Comparison of ENCODE assay signal across 1 cellular context in the genomic region with DNA sequence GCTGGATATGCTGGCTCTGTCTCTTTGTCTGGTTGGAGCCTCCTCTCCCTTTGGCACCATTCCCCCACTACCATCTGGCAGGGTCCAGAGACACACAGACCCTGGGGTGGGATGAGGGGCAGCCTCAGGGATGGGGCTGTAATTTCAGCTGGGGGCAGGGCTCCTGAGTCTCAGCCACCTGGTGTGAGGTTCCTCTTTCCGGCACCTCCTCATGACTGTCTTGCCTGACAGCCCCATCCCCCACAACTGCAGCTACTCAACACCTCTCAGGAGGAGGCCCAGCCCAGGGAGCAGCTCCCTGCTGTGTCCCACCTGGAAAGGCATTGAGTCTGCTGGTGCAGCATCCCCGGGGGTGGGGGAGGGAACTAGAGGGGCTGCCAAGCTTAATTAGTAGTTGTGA.
TF ChIP-seq lines count a peak whose summit lies in the region.

No MANE protein-coding gene starts in this region.

TF ChIP-seq in K562, 482 proteins besides CTCF, POLR2A, EP300 and RAD21:
- TF ChIP-seq DPF2 (IDR thresholded peaks at IDR 0.05) (no peak), EWSR1 (IDR thresholded peaks at IDR 0.05; ENCODE audit: borderline replicate concordance, low read depth, partially characterized antibody) (no peak), CREM (IDR thresholded peaks at IDR 0.05; ENCODE audit: low read depth) (0 out of 2 replicates have a peak, but pooled peaks have one; percentile 14), CBFA2T2 (conservative IDR thresholded peaks at IDR 0.05) (0 out of 2 replicates have a peak, but pooled peaks have one; percentile 17), JUND (IDR thresholded peaks at IDR 0.05; ENCODE audit: borderline replicate concordance, low read depth, low read length) (peak; percentile 23; the same call in 1 of the 2 replicates), JUND (tag; IDR thresholded peaks at IDR 0.05; ENCODE audit: borderline replicate concordance, low read depth, low read length) (no peak; the same call in 2 of the 3 replicates), ZFX (CRISPR knock-in tag; IDR thresholded peaks at IDR 0.05) (peak; percentile 43; the same call in 1 of the 2 replicates), L3MBTL2 (IDR thresholded peaks at IDR 0.05) (0 out of 2 replicates have a peak, but pooled peaks have one; percentile 29), NEUROD1 (IDR thresholded peaks at IDR 0.05; ENCODE audit: borderline replicate concordance, low read depth, low read length, partially characterized antibody) (no peak), SPI1 (IDR thresholded peaks at IDR 0.05; ENCODE audit: borderline replicate concordance, low read depth, low read length) (peak; percentile 68), SP1 (CRISPR knock-in tag; IDR thresholded peaks at IDR 0.05) (no peak), RFX5 (IDR thresholded peaks at IDR 0.05; ENCODE audit: low read depth, low read length) (no peak), CBFA2T3 (IDR thresholded peaks at IDR 0.05) (peak; percentile 52), ZNF175 (CRISPR knock-in tag; IDR thresholded peaks at IDR 0.05; ENCODE audit: low read depth) (no peak), SMARCE1 (IDR thresholded peaks at IDR 0.05) (0 out of 2 replicates have a peak, but pooled peaks have one; percentile 44), ZBTB7A (IDR thresholded peaks at IDR 0.05; ENCODE audit: borderline replicate concordance, control insufficient read depth, low read depth, low read length) (no peak; the same call in 1 of the 2 replicates), NR2C1 (IDR thresholded peaks at IDR 0.05) (no peak), NR2C1 (tag; IDR thresholded peaks at IDR 0.05) (no peak), CHD2 (IDR thresholded peaks at IDR 0.05; ENCODE audit: low read depth, low read length) (peak; percentile 37; the same call in 1 of the 2 replicates), ZFP30 (CRISPR knock-in tag; IDR thresholded peaks at IDR 0.05; ENCODE audit: borderline replicate concordance) (no peak), HDGF (IDR thresholded peaks at IDR 0.05) (no peak), CTBP1 (IDR thresholded peaks at IDR 0.05; ENCODE audit: borderline replicate concordance) (peak; percentile 79), HDAC1 (IDR thresholded peaks at IDR 0.05) (0 out of 4 replicates have a peak, but pooled peaks of 1 of the 2 experiments have one; percentile 18), IFI16 (CRISPR knock-in tag; IDR thresholded peaks at IDR 0.05) (no peak), YY1 (IDR thresholded peaks at IDR 0.05; ENCODE audit: borderline replicate concordance in 1 of 3, control insufficient read depth in 1 of 3, extremely low read depth in 1 of 3, insufficient read depth in 3 of 3, insufficient read length in 1 of 3, insufficient replicate concordance in 2 of 3, low read depth in 1 of 3, low read length in 2 of 3) (peak in 1 of 3 experiments; percentile 10), MEIS2 (IDR thresholded peaks at IDR 0.05; ENCODE audit: partially characterized antibody) (peak; percentile 51), RCOR1 (IDR thresholded peaks at IDR 0.05; ENCODE audit: borderline replicate concordance in 1 of 2, low read depth in 2 of 2, low read length in 2 of 2) (no peak), MYC (IDR thresholded peaks at IDR 0.05; ENCODE audit: low read depth, low read length) (peak; percentile 30; the same call in 1 of the 2 replicates), MYC (CRISPR knock-in tag; IDR thresholded peaks at IDR 0.05; ENCODE audit: borderline replicate concordance, low read depth) (no peak), RB1 (IDR thresholded peaks at IDR 0.05; ENCODE audit: low read depth) (peak; percentile 39; the same call in 1 of the 2 replicates), ZEB2 (IDR thresholded peaks at IDR 0.05) (peak; percentile 75; the same call in 1 of the 2 replicates)
- TF ChIP-seq, protein P1, sequence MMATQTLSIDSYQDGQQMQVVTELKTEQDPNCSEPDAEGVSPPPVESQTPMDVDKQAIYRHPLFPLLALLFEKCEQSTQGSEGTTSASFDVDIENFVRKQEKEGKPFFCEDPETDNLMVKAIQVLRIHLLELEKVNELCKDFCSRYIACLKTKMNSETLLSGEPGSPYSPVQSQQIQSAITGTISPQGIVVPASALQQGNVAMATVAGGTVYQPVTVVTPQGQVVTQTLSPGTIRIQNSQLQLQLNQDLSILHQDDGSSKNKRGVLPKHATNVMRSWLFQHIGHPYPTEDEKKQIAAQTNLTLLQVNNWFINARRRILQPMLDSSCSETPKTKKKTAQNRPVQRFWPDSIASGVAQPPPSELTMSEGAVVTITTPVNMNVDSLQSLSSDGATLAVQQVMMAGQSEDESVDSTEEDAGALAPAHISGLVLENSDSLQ (IDR thresholded peaks at IDR 0.05): peak; percentile 63
- TF ChIP-seq, protein P2, sequence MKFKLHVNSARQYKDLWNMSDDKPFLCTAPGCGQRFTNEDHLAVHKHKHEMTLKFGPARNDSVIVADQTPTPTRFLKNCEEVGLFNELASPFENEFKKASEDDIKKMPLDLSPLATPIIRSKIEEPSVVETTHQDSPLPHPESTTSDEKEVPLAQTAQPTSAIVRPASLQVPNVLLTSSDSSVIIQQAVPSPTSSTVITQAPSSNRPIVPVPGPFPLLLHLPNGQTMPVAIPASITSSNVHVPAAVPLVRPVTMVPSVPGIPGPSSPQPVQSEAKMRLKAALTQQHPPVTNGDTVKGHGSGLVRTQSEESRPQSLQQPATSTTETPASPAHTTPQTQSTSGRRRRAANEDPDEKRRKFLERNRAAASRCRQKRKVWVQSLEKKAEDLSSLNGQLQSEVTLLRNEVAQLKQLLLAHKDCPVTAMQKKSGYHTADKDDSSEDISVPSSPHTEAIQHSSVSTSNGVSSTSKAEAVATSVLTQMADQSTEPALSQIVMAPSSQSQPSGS (CRISPR knock-in tag; IDR thresholded peaks at IDR 0.05): no peak
- TF ChIP-seq, protein P3, sequence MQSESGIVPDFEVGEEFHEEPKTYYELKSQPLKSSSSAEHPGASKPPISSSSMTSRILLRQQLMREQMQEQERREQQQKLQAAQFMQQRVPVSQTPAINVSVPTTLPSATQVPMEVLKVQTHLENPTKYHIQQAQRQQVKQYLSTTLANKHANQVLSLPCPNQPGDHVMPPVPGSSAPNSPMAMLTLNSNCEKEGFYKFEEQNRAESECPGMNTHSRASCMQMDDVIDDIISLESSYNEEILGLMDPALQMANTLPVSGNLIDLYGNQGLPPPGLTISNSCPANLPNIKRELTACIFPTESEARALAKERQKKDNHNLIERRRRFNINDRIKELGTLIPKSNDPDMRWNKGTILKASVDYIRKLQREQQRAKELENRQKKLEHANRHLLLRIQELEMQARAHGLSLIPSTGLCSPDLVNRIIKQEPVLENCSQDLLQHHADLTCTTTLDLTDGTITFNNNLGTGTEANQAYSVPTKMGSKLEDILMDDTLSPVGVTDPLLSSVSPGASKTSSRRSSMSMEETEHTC (IDR thresholded peaks at IDR 0.05): peak; percentile 37; the same call in 1 of the 2 replicates
- TF ChIP-seq, protein P4, sequence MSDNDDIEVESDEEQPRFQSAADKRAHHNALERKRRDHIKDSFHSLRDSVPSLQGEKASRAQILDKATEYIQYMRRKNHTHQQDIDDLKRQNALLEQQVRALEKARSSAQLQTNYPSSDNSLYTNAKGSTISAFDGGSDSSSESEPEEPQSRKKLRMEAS (CRISPR knock-in tag; IDR thresholded peaks at IDR 0.05): 0 out of 2 replicates have a peak, but pooled peaks have one; percentile 20
- TF ChIP-seq, protein P5, sequence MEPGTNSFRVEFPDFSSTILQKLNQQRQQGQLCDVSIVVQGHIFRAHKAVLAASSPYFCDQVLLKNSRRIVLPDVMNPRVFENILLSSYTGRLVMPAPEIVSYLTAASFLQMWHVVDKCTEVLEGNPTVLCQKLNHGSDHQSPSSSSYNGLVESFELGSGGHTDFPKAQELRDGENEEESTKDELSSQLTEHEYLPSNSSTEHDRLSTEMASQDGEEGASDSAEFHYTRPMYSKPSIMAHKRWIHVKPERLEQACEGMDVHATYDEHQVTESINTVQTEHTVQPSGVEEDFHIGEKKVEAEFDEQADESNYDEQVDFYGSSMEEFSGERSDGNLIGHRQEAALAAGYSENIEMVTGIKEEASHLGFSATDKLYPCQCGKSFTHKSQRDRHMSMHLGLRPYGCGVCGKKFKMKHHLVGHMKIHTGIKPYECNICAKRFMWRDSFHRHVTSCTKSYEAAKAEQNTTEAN (CRISPR knock-in tag; IDR thresholded peaks at IDR 0.05): no peak
- TF ChIP-seq, protein P6, sequence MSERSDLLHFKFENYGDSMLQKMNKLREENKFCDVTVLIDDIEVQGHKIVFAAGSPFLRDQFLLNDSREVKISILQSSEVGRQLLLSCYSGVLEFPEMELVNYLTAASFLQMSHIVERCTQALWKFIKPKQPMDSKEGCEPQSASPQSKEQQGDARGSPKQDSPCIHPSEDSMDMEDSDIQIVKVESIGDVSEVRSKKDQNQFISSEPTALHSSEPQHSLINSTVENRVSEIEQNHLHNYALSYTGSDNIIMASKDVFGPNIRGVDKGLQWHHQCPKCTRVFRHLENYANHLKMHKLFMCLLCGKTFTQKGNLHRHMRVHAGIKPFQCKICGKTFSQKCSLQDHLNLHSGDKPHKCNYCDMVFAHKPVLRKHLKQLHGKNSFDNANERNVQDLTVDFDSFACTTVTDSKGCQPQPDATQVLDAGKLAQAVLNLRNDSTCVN (CRISPR knock-in tag; IDR thresholded peaks at IDR 0.05): no peak
- TF ChIP-seq, protein P7, sequence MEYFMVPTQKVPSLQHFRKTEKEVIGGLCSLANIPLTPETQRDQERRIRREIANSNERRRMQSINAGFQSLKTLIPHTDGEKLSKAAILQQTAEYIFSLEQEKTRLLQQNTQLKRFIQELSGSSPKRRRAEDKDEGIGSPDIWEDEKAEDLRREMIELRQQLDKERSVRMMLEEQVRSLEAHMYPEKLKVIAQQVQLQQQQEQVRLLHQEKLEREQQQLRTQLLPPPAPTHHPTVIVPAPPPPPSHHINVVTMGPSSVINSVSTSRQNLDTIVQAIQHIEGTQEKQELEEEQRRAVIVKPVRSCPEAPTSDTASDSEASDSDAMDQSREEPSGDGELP (CRISPR knock-in tag; IDR thresholded peaks at IDR 0.05; ENCODE audit: borderline replicate concordance): peak; percentile 34; the same call in 1 of the 2 replicates
- TF ChIP-seq, protein P8, sequence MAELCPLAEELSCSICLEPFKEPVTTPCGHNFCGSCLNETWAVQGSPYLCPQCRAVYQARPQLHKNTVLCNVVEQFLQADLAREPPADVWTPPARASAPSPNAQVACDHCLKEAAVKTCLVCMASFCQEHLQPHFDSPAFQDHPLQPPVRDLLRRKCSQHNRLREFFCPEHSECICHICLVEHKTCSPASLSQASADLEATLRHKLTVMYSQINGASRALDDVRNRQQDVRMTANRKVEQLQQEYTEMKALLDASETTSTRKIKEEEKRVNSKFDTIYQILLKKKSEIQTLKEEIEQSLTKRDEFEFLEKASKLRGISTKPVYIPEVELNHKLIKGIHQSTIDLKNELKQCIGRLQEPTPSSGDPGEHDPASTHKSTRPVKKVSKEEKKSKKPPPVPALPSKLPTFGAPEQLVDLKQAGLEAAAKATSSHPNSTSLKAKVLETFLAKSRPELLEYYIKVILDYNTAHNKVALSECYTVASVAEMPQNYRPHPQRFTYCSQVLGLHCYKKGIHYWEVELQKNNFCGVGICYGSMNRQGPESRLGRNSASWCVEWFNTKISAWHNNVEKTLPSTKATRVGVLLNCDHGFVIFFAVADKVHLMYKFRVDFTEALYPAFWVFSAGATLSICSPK (IDR thresholded peaks at IDR 0.05; ENCODE audit: borderline replicate concordance): no peak
